7 cellular contexts compared by ENCODE assay signal in genomic region chr2:70133127-70133452, GRCh38. TPM values are rescaled to one million over a fixed set of nuclear protein-coding genes. Genes with fewer than 3 reads are reported as not detected.
A peak's percentile ranks its signal among the peaks of the same experiment; 100 is the strongest.
DNase-seq lines count a peak whose midpoint lies in the region; ATAC-seq and TF ChIP-seq lines count a peak whose summit lies in the region.

No MANE protein-coding gene starts in this region.

- peak overlapping the region; percentile 87 for H4K5ac ChIP-seq in IMR-90 (ENCODE audit: low read depth, low read length)

- peak overlapping the region; percentile 92 for H3K14ac ChIP-seq in IMR-90 (replicated peaks; ENCODE audit: low read depth, low read length)

- H2AK9ac ChIP-seq in IMR-90 (replicated peaks; ENCODE audit: low read depth, low read length, poor library complexity): no peak overlapping the region

- peak overlapping the region; percentile 71; the same call in 2 of the 3 replicates for H2BK15ac ChIP-seq in IMR-90 (ENCODE audit: low read depth, low read length)

- peak overlapping the region; percentile 93 for H2BK120ac ChIP-seq in IMR-90 (ENCODE audit: low read depth, low read length)

- peak overlapping the region; percentile 68 for H3K9ac ChIP-seq in IMR-90 (ENCODE audit: low read depth, low read length)
- H3K9ac ChIP-seq in stomach smooth muscle (ENCODE audit: low read length in 2 of 2): peak overlapping the region; percentile 63 to 76

- H3K4me3 ChIP-seq in IMR-90 (ENCODE audit: insufficient read depth, low read depth, low read length): no peak overlapping the region
- peak overlapping the region; percentile 56 to 64 for H3K4me3 ChIP-seq in stomach smooth muscle (ENCODE audit: low read length in 2 of 2)

- H3K27ac Mint-ChIP-seq in activated T-helper 17 cell treated with anti-CD3 and anti-CD28 coated beads, Interleukin-2, amount 50 U/mL, for 72 hours: peak overlapping the region; percentile 99

- peak overlapping the region; percentile 82; the same call in 1 of the 2 replicates for H3K23ac ChIP-seq in IMR-90 (ENCODE audit: low read depth, low read length)

- H3K18ac ChIP-seq in IMR-90 (ENCODE audit: low read depth, low read length): peak overlapping the region; percentile 63

- H3K56ac ChIP-seq in IMR-90 (ENCODE audit: extremely low read depth, insufficient read depth, low read length): peak overlapping the region; percentile 92

- no peaks in the 10 kb centered on the region for H3K27me3 Mint-ChIP-seq in activated T-helper 17 cell treated with anti-CD3 and anti-CD28 coated beads, Interleukin-2, amount 50 U/mL, for 72 hours

- peak overlapping the region; percentile 94 for H2BK5ac ChIP-seq in IMR-90 (ENCODE audit: low read depth, low read length, poor library complexity, severe bottlenecking)

- no TSS peak for BruUV-seq in IMR-90 (replicated peaks; lab: Mats Ljungman, UMichigan)

- H2BK20ac ChIP-seq in IMR-90 (ENCODE audit: low read depth, low read length): peak overlapping the region; percentile 81

- CTCF ChIA-PET in IMR-90 (lab: Yijun Ruan, JAX): interaction anchor here (0.7 to 1.4 kb wide), 2 partner anchors 170 to 221 kb away, joined by 3 to 5 read pairs; no protein-coding TSS in a partner anchor

- H3K4ac ChIP-seq in IMR-90 (ENCODE audit: low read depth, low read length): peak overlapping the region; percentile 85

- peaks cover 4% of the 10 kb centered on the region for H3K9me3 Mint-ChIP-seq in activated T-helper 17 cell treated with anti-CD3 and anti-CD28 coated beads, Interleukin-2, amount 50 U/mL, for 72 hours

- H4K8ac ChIP-seq in IMR-90 (ENCODE audit: low read depth in 2 of 2, low read length in 2 of 2): peak overlapping the region; percentile 61 to 87

- H3K36me3 Mint-ChIP-seq in activated T-helper 17 cell treated with anti-CD3 and anti-CD28 coated beads, Interleukin-2, amount 50 U/mL, for 72 hours (ENCODE audit: low read depth): peaks cover 56% of the 10 kb centered on the region

- peaks cover 10% of the 10 kb centered on the region for H3K9me1 ChIP-seq in IMR-90 (ENCODE audit: insufficient read depth, low read length)

- no peak for TF ChIP-seq CTCF in IMR-90 (conservative IDR thresholded peaks at IDR 0.05; ENCODE audit: low read depth, low read length)

- intact Hi-C loops in IMR-90 (cut with micrococcal nuclease): no loop called here

- no peak for ATAC-seq in IMR-90 (ENCODE audit: low read depth)
- ATAC-seq in activated T-helper 17 cell treated with anti-CD3 and anti-CD28 coated beads, Interleukin-2, amount 50 U/mL, for 72 hours (replicated peaks): no peak
- ATAC-seq in GM18502 (IDR thresholded peaks at IDR 0.05; ENCODE audit: poor library complexity, unreplicated experiment): no peak

- H3K27ac ChIP-seq in IMR-90 (ENCODE audit: insufficient read depth, low read length): peak overlapping the region; percentile 79
- peak overlapping the region; percentile 96 for H3K27ac ChIP-seq in layer of hippocampus (ENCODE audit: low read depth, low read length)
- peak overlapping the region; percentile 90 for H3K27ac ChIP-seq in stomach smooth muscle (ENCODE audit: low read length)

- H3K9me3 ChIP-seq in IMR-90 (ENCODE audit: control insufficient read depth, insufficient read depth, low read length) (no peaks in the 10 kb centered on the region), stomach smooth muscle (ENCODE audit: control insufficient read depth in 2 of 2, low read length in 2 of 2) (no peaks in the 10 kb centered on the region)

- H2AFZ ChIP-seq in IMR-90 (replicated peaks; ENCODE audit: low read length, poor library complexity): peak overlapping the region; percentile 77

- POLR2A ChIA-PET in IMR-90 (lab: Charles Lee; ENCODE audit: unreplicated experiment): interaction anchor here (1.0 kb wide), 1 partner anchor 38 kb away, joined by 3 read pairs; no protein-coding TSS in a partner anchor

- dilution Hi-C loops in IMR-90 (cut with HindIII; ENCODE audit: low sequenced_read_pairs, unreplicated experiment): no loop called here

- TF ChIP-seq RAD21 in IMR-90 (IDR thresholded peaks at IDR 0.05; ENCODE audit: low read length): no peak

- H3K27me3 ChIP-seq in IMR-90 (ENCODE audit: control insufficient read depth, insufficient read depth, low read length) (no peaks in the 10 kb centered on the region), layer of hippocampus (ENCODE audit: control insufficient read depth, insufficient read depth, low read length) (no peaks in the 10 kb centered on the region), stomach smooth muscle (ENCODE audit: control insufficient read depth in 1 of 2, insufficient read depth in 2 of 2, low read length in 2 of 2) (no peaks in the 10 kb centered on the region)

- H4K20me1 ChIP-seq in IMR-90 (ENCODE audit: insufficient read depth, low read length): no peaks in the 10 kb centered on the region

- H3K36me3 ChIP-seq in IMR-90 (ENCODE audit: control insufficient read depth, insufficient read depth, low read length): no peaks in the 10 kb centered on the region
- no peaks in the 10 kb centered on the region for H3K36me3 ChIP-seq in stomach smooth muscle (ENCODE audit: control insufficient read depth in 2 of 2, insufficient read depth in 2 of 2, low read length in 2 of 2)

- no peak for DNase-seq in IMR-90
- DNase-seq in NCI-H187 treated with DMSO at 0.1 percent for 48 hours (lab: John Stamatoyannopoulos, UW): no peak
- no peak for DNase-seq in NCI-H2029 (lab: John Stamatoyannopoulos, UW)

- H3K4me1 ChIP-seq in IMR-90 (ENCODE audit: control insufficient read depth, insufficient read depth, low read length): peaks cover 10% of the 10 kb centered on the region
- H3K4me1 ChIP-seq in stomach smooth muscle (ENCODE audit: control insufficient read depth, insufficient read depth, low read length): peaks cover 25% of the 10 kb centered on the region

- peak overlapping the region; percentile 71 for H3K4me2 ChIP-seq in IMR-90 (ENCODE audit: low read depth, low read length)

- peaks cover 3% of the 10 kb centered on the region in 2 experiments; a peak in 1 of 4 replicates for H3K79me1 ChIP-seq in IMR-90 (ENCODE audit: low read depth in 1 of 2, low read length in 2 of 2)

- peak overlapping the region; percentile 44; the same call in 1 of the 2 replicates for H2AK5ac ChIP-seq in IMR-90 (ENCODE audit: low read depth, low read length)

- peaks cover 51% of the 10 kb centered on the region for H3K4me1 Mint-ChIP-seq in activated T-helper 17 cell treated with anti-CD3 and anti-CD28 coated beads, Interleukin-2, amount 50 U/mL, for 72 hours

- WGBS in IMR-90 (ENCODE audit: extremely low coverage in 2 of 2, insufficient read length in 1 of 2), 2 experiments: no CpG with 5 or more reads among the region's 1 CpG

- H4K91ac ChIP-seq in IMR-90 (ENCODE audit: insufficient read depth, low read depth, low read length): peak overlapping the region; percentile 93

- peak overlapping the region; percentile 93 for H3K4me3 Mint-ChIP-seq in activated T-helper 17 cell treated with anti-CD3 and anti-CD28 coated beads, Interleukin-2, amount 50 U/mL, for 72 hours

- in situ Hi-C loops in IMR-90 (cut with MboI; ENCODE audit: low sequenced_read_pairs): loop anchor here (5.0 kb wide), 1 partner anchor 41 kb away; no protein-coding TSS in a partner anchor

- TF ChIP-seq POLR2A in IMR-90 (IDR thresholded peaks at IDR 0.05; ENCODE audit: low read depth, low read length): no peak

TF ChIP-seq in IMR-90, 13 proteins besides CTCF, POLR2A, EP300 and RAD21:
- TF ChIP-seq CHD1 (IDR thresholded peaks at IDR 0.05; ENCODE audit: low read depth, low read length): no peak
- TF ChIP-seq MAFK (IDR thresholded peaks at IDR 0.05; ENCODE audit: low read depth, low read length): no peak
- TF ChIP-seq ELK1 (IDR thresholded peaks at IDR 0.05; ENCODE audit: borderline replicate concordance, low read depth, low read length): no peak
- TF ChIP-seq MXI1 (IDR thresholded peaks at IDR 0.05; ENCODE audit: borderline replicate concordance, low read depth, low read length): no peak
- no peak for TF ChIP-seq MAZ (IDR thresholded peaks at IDR 0.05; ENCODE audit: borderline replicate concordance, low read depth, low read length)
- TF ChIP-seq FOS (IDR thresholded peaks at IDR 0.05; ENCODE audit: low read depth, low read length): no peak
- TF ChIP-seq RCOR1 (IDR thresholded peaks at IDR 0.05; ENCODE audit: insufficient replicate concordance, low read length): no peak
- TF ChIP-seq USF2 (IDR thresholded peaks at IDR 0.05; ENCODE audit: low read depth, low read length): no peak
- TF ChIP-seq NFE2L2 (IDR thresholded peaks at IDR 0.05; ENCODE audit: low read depth, low read length): no peak
- no peak for TF ChIP-seq SMC3 (IDR thresholded peaks at IDR 0.05; ENCODE audit: low read depth, low read length)
- no peak for TF ChIP-seq RFX5 (IDR thresholded peaks at IDR 0.05; ENCODE audit: low read depth, low read length)
- no peak for TF ChIP-seq BHLHE40 (IDR thresholded peaks at IDR 0.05; ENCODE audit: low read depth, low read length)
- no peak for TF ChIP-seq CEBPB (IDR thresholded peaks at IDR 0.05; ENCODE audit: low read depth, low read length)

RNA-seq across cellular contexts. Expression of gene PCBP1, which starts 45.8 kb away (rescaled TPM):
- total RNA-seq in IMR-90 (2012; rRNA removed): 33.6 and 33.7 TPM in 2 replicates
- 166 and 171 TPM in 2 replicates for polyA plus RNA-seq in IMR-90 (2012; rRNA removed)
- 110 and 170 TPM in 2 replicates for polyA plus RNA-seq in IMR-90 (2012; cell fraction: cytosol; rRNA removed)
- 68.9 and 69.8 TPM in 2 replicates for polyA plus RNA-seq in IMR-90 (2012; cell fraction: nucleus; rRNA removed; ENCODE audit: low replicate concordance)
- 100 to 1,000 TPM; 385 to 468 TPM for total RNA-seq in activated T-helper 17 cell treated with anti-CD3 and anti-CD28 coated beads, Interleukin-2, amount 50 U/mL, for 72 hours

RNA-seq across cellular contexts. Expression of gene C2orf42, which starts 57.7 kb away (rescaled TPM):
- 24.4 and 31.5 TPM in 2 replicates for total RNA-seq in IMR-90 (2012; rRNA removed)
- polyA plus RNA-seq in IMR-90 (2012; rRNA removed): 7.3 and 7.5 TPM in 2 replicates
- polyA plus RNA-seq in IMR-90 (2012; cell fraction: cytosol; rRNA removed): 3.0 and 3.6 TPM in 2 replicates
- polyA plus RNA-seq in IMR-90 (2012; cell fraction: nucleus; rRNA removed; ENCODE audit: low replicate concordance): 12.2 and 14.9 TPM in 2 replicates
- 10 to 100 TPM; 24.0 to 37.3 TPM for total RNA-seq in activated T-helper 17 cell treated with anti-CD3 and anti-CD28 coated beads, Interleukin-2, amount 50 U/mL, for 72 hours

Comparison
In these comparisons a context has a peak if more than half of its experiments do, and no peak if none do; other contexts are left out.
1. RNA of gene PCBP1, which starts 45.8 kb away (total RNA-seq): 385 to 468 TPM in activated T-helper 17 cell treated with anti-CD3 and anti-CD28 coated beads, Interleukin-2, amount 50 U/mL, for 72 hours; 33.6 to 33.7 TPM in IMR-90; every median in the first group is over 10 times any median in the second.
2. Peak in every context shown above with its lines, with median percentiles within 50 percentile points of each other: H3K27ac ChIP-seq.